ENCODE assay signal across 8 cellular contexts in genomic region chr7:105210721-105211205, GRCh38.
DNase-seq lines count a peak whose midpoint lies in the region; ATAC-seq and TF ChIP-seq lines count a peak whose summit lies in the region.

No MANE protein-coding gene starts in this region.

- H3K27ac ChIP-seq in CD4-positive, alpha-beta T cell (ENCODE audit: low read depth, low read length): no peak overlapping the region
- H3K27ac ChIP-seq in cingulate gyrus (ENCODE audit: low read depth, low read length) (peak overlapping the region; percentile 44), neutrophil (peak overlapping the region; percentile 87)

- ATAC-seq in CD4-positive, alpha-beta T cell (ENCODE audit: poor library complexity): no peak
- ATAC-seq in GM19438 (IDR thresholded peaks at IDR 0.05; ENCODE audit: low read depth, unreplicated experiment) (peak; percentile 85), HG03442 (IDR thresholded peaks at IDR 0.05; ENCODE audit: unreplicated experiment) (peak; percentile 85)

- H3K27me3 Mint-ChIP-seq in CD4-positive, alpha-beta T cell: no peaks in the 10 kb centered on the region

- peak overlapping the region in 1 of 2 experiments; percentile 26 for H3K4me3 ChIP-seq in neutrophil (ENCODE audit: low read depth in 1 of 2, low read length in 1 of 2)

- CTCF ChIA-PET in CD4-positive, alpha-beta T cell (lab: Charles Lee): no interaction called here

- TF ChIP-seq CTCF in CD4-positive, alpha-beta T cell (IDR thresholded peaks at IDR 0.05): no peak
- no peak for TF ChIP-seq CTCF in neutrophil (IDR thresholded peaks at IDR 0.05)

- H3K4me1 Mint-ChIP-seq in CD4-positive, alpha-beta T cell (ENCODE audit: low read depth): peaks cover 98% of the 10 kb centered on the region

- no peaks in the 10 kb centered on the region for H3K9me3 Mint-ChIP-seq in CD4-positive, alpha-beta T cell

- H3K4me1 ChIP-seq in neutrophil (ENCODE audit: control insufficient read depth in 1 of 2, insufficient read depth in 1 of 2, low read depth in 1 of 2, low read length in 1 of 2): peaks cover 65 to 72% of the 10 kb centered on the region in 2 experiments

- peaks cover 4% of the 10 kb centered on the region for H3K36me3 Mint-ChIP-seq in CD4-positive, alpha-beta T cell (ENCODE audit: low read depth)

- POLR2A ChIA-PET in CD4-positive, alpha-beta T cell (lab: Charles Lee): interaction anchor here (0.7 kb wide), 1 partner anchor 65 kb away, joined by 3 read pairs; no protein-coding TSS in a partner anchor

- peak overlapping the region; percentile 26 for H3K4me3 Mint-ChIP-seq in CD4-positive, alpha-beta T cell

- no peaks in the 10 kb centered on the region for H3K9me3 ChIP-seq in CD4-positive, alpha-beta T cell (ENCODE audit: control insufficient read depth, low read length)
- H3K9me3 ChIP-seq in neutrophil: no peaks in the 10 kb centered on the region

- intact Hi-C loops in CD4-positive, alpha-beta T cell (cut with DNase I, micrococcal nuclease): loop anchor here in 1 of 2 experiments (5.0 kb wide), 1 partner anchor 57 kb away; no protein-coding TSS in a partner anchor

- H3K27me3 ChIP-seq in CD4-positive, alpha-beta T cell (ENCODE audit: control insufficient read depth, insufficient read depth, low read length): no peaks in the 10 kb centered on the region
- no peaks in the 10 kb centered on the region for H3K27me3 ChIP-seq in neutrophil

- H3K36me3 ChIP-seq in neutrophil: no peaks in the 10 kb centered on the region

- peak overlapping the region; percentile 72 for H3K27ac Mint-ChIP-seq in CD4-positive, alpha-beta T cell

- no peak for DNase-seq in CD4-positive, alpha-beta T cell
- no peak for DNase-seq in activated T-cell treated with anti-CD3 and anti-CD28 coated beads, Interleukin-2, amount 50 U/mL, for 48 hours
- DNase-seq in NCI-H187 (lab: John Stamatoyannopoulos, UW) (no peak), LoVo (ENCODE audit: low spot score) (no peak)
